11 cellular contexts compared by ENCODE assay signal in genomic region chr10:86599729-86600128, GRCh38. TPM values are rescaled to one million over a fixed set of nuclear protein-coding genes. Genes with fewer than 3 reads are reported as not detected.
DNase-seq lines count a peak whose midpoint lies in the region; ATAC-seq and TF ChIP-seq lines count a peak whose summit lies in the region.
"Had no signal": no experiment of that assay in that cellular context is flagged by ENCODE, and none has a peak within 500 bp of the region (broad histone marks: within the 10 kb centered on the region; RNA-seq: fewer than 3 reads in every experiment).

No MANE protein-coding gene starts in this region.

- ATAC-seq in GM21390 (IDR thresholded peaks at IDR 0.05; ENCODE audit: unreplicated experiment) (peak; percentile 82), IMR-90 (ENCODE audit: low read depth) (no peak), left cardiac atrium (peak; percentile 58 to 73), GM18505 (IDR thresholded peaks at IDR 0.05; ENCODE audit: unreplicated experiment) (no peak)

- no peak overlapping the region for H3K14ac ChIP-seq in IMR-90 (replicated peaks; ENCODE audit: low read depth, low read length)

- dilution Hi-C loops in IMR-90 (cut with HindIII; ENCODE audit: low sequenced_read_pairs, unreplicated experiment): no loop called here

- H3K9me3 ChIP-seq in IMR-90 (ENCODE audit: control insufficient read depth, insufficient read depth, low read length): no peaks in the 10 kb centered on the region

- peak overlapping the region; percentile 24 for H2AFZ ChIP-seq in IMR-90 (replicated peaks; ENCODE audit: low read length, poor library complexity)

- POLR2A ChIA-PET in IMR-90 (lab: Charles Lee; ENCODE audit: unreplicated experiment): no interaction called here

- H3K23ac ChIP-seq in IMR-90 (ENCODE audit: low read depth, low read length): no peak overlapping the region

- no peak overlapping the region for H4K5ac ChIP-seq in IMR-90 (ENCODE audit: low read depth, low read length)

- no peak overlapping the region for H3K4me2 ChIP-seq in IMR-90 (ENCODE audit: low read depth, low read length)

- no peaks in the 10 kb centered on the region; the same call in 1 of the 2 replicates for H3K4me1 ChIP-seq in IMR-90 (ENCODE audit: control insufficient read depth, insufficient read depth, low read length)

- H4K8ac ChIP-seq in IMR-90 (ENCODE audit: low read depth in 2 of 2, low read length in 2 of 2): no peak overlapping the region

- H3K9me1 ChIP-seq in IMR-90 (ENCODE audit: insufficient read depth, low read length): peaks cover 2% of the 10 kb centered on the region; the same call in 1 of the 2 replicates

- TF ChIP-seq POLR2A in IMR-90 (IDR thresholded peaks at IDR 0.05; ENCODE audit: low read depth, low read length): no peak
- no peak for TF ChIP-seq POLR2A in GM18505 (IDR thresholded peaks at IDR 0.05; ENCODE audit: borderline replicate concordance, extremely low read depth, insufficient read depth, insufficient read length)

- H3K36me3 ChIP-seq in IMR-90 (ENCODE audit: control insufficient read depth, insufficient read depth, low read length): no peaks in the 10 kb centered on the region

- H4K91ac ChIP-seq in IMR-90 (ENCODE audit: insufficient read depth, low read depth, low read length): no peak overlapping the region

- no peak overlapping the region for H3K56ac ChIP-seq in IMR-90 (ENCODE audit: extremely low read depth, insufficient read depth, low read length)

- CTCF ChIA-PET in IMR-90 (lab: Yijun Ruan, JAX): no interaction called here

- DNase-seq in GM12864 (ENCODE audit: low read depth): peak; percentile 43
- no peak for DNase-seq in IMR-90
- DNase-seq in left cardiac atrium: no peak
- DNase-seq in retina: no peak
- no peak for DNase-seq in activated T-cell treated with anti-CD3 and anti-CD28 coated beads for 4 hours
- DNase-seq in GOT3 (lab: John Stamatoyannopoulos, UW): no peak
- DNase-seq: NCI-H526 had no signal

- H2AK9ac ChIP-seq in IMR-90 (replicated peaks; ENCODE audit: low read depth, low read length, poor library complexity): no peak overlapping the region

- H2BK20ac ChIP-seq in IMR-90 (ENCODE audit: low read depth, low read length): no peak overlapping the region

- WGBS in IMR-90 (ENCODE audit: extremely low coverage in 2 of 2, insufficient read length in 1 of 2), 2 experiments: 14% methylated on average over 1 of the region's 4 CpGs; no CpG with 5 or more reads in 1 of the 2 experiments

- intact Hi-C loops in IMR-90 (cut with micrococcal nuclease) (no loop called here), left cardiac atrium (cut with DNase I) (no loop called here)

- no TSS peak for BruUV-seq in IMR-90 (replicated peaks; lab: Mats Ljungman, UMichigan)

- H3K4me3 ChIP-seq in GM12864 (ENCODE audit: low read depth, low read length) (no peak overlapping the region), IMR-90 (ENCODE audit: insufficient read depth, low read depth, low read length) (no peak overlapping the region)
- H3K4me3 ChIP-seq: skin epidermis had no signal

- TF ChIP-seq CTCF in GM12864 (IDR thresholded peaks at IDR 0.05; ENCODE audit: low read depth, low read length, missing control alignments) (no peak), IMR-90 (conservative IDR thresholded peaks at IDR 0.05; ENCODE audit: low read depth, low read length) (no peak)

- H3K27ac ChIP-seq in IMR-90 (ENCODE audit: insufficient read depth, low read length): no peak overlapping the region

- no peak overlapping the region for H2BK5ac ChIP-seq in IMR-90 (ENCODE audit: low read depth, low read length, poor library complexity, severe bottlenecking)

- in situ Hi-C loops in IMR-90 (cut with MboI; ENCODE audit: low sequenced_read_pairs): loop anchor here (25.0 kb wide), 1 partner anchor 412 kb away; no protein-coding TSS in a partner anchor

- H3K18ac ChIP-seq in IMR-90 (ENCODE audit: low read depth, low read length): no peak overlapping the region

- H3K79me1 ChIP-seq in IMR-90 (ENCODE audit: low read depth in 1 of 2, low read length in 2 of 2): no peaks in the 10 kb centered on the region

- peaks cover 6% of the 10 kb centered on the region for H3K27me3 ChIP-seq in IMR-90 (ENCODE audit: control insufficient read depth, insufficient read depth, low read length)

- no peak overlapping the region for H2BK15ac ChIP-seq in IMR-90 (ENCODE audit: low read depth, low read length)

- no peak overlapping the region for H3K4ac ChIP-seq in IMR-90 (ENCODE audit: low read depth, low read length)

- H2BK120ac ChIP-seq in IMR-90 (ENCODE audit: low read depth, low read length): no peak overlapping the region

- no peak overlapping the region for H2AK5ac ChIP-seq in IMR-90 (ENCODE audit: low read depth, low read length)

- no peaks in the 10 kb centered on the region for H4K20me1 ChIP-seq in IMR-90 (ENCODE audit: insufficient read depth, low read length)

- no peak overlapping the region for H3K9ac ChIP-seq in IMR-90 (ENCODE audit: low read depth, low read length)

- no peak for TF ChIP-seq RAD21 in IMR-90 (IDR thresholded peaks at IDR 0.05; ENCODE audit: low read length)

TF ChIP-seq in IMR-90, 13 proteins besides CTCF, POLR2A, EP300 and RAD21:
- no peak for TF ChIP-seq RCOR1 (IDR thresholded peaks at IDR 0.05; ENCODE audit: insufficient replicate concordance, low read length)
- TF ChIP-seq MXI1 (IDR thresholded peaks at IDR 0.05; ENCODE audit: borderline replicate concordance, low read depth, low read length): no peak
- no peak for TF ChIP-seq MAFK (IDR thresholded peaks at IDR 0.05; ENCODE audit: low read depth, low read length)
- no peak for TF ChIP-seq CHD1 (IDR thresholded peaks at IDR 0.05; ENCODE audit: low read depth, low read length)
- TF ChIP-seq NFE2L2 (IDR thresholded peaks at IDR 0.05; ENCODE audit: low read depth, low read length): no peak
- no peak for TF ChIP-seq USF2 (IDR thresholded peaks at IDR 0.05; ENCODE audit: low read depth, low read length)
- no peak for TF ChIP-seq BHLHE40 (IDR thresholded peaks at IDR 0.05; ENCODE audit: low read depth, low read length)

RNA-seq across cellular contexts. Expression of gene OPN4, which starts 54.6 kb away (rescaled TPM):
- not detected in 2 replicates for total RNA-seq in IMR-90 (2012; rRNA removed)
- 0.03 TPM in 1 of 2 replicates, not detected in the other for polyA plus RNA-seq in IMR-90 (2012; rRNA removed)
- polyA plus RNA-seq in IMR-90 (2012; cell fraction: cytosol; rRNA removed): not detected in 2 replicates
- 0.04 and 0.05 TPM in 2 replicates for polyA plus RNA-seq in IMR-90 (2012; cell fraction: nucleus; rRNA removed; ENCODE audit: low replicate concordance)
- total RNA-seq in left cardiac atrium: under 1 TPM; 0.12 to 0.18 TPM
- total RNA-seq: activated T-helper 2 cell treated with anti-CD3 and anti-CD28 coated beads, Interferon-gamma antibody, Interleukin-2, Interleukin-4, amounts not matched to agents 10 μg/mL and 5 μg/mL and 100 μg/mL, durations not matched to agents 14 hours and 24 hours and 36 hours had no signal

Comparison
In these comparisons a context has a peak if more than half of its experiments do, and no peak if none do; other contexts are left out.
1. ATAC-seq: peak in GM21390 (single experiment) and left cardiac atrium (2 of 2); none in IMR-90 (single experiment) and GM18505 (single experiment).